Comparison of ENCODE assay signal across 17 cellular contexts in genomic region chr4:147136308-147136707, GRCh38.
DNase-seq lines count a peak whose midpoint lies in the region; ATAC-seq and TF ChIP-seq lines count a peak whose summit lies in the region.
"Had no signal": no experiment of that assay in that cellular context is flagged by ENCODE, and none has a peak within 500 bp of the region (broad histone marks: within the 10 kb centered on the region; RNA-seq: fewer than 3 reads in every experiment).

No MANE protein-coding gene starts in this region.

- no peak for DNase-seq in SK-N-MC (ENCODE audit: low read depth, low spot score)
- peak; percentile 69 for DNase-seq in fibroblast of mammary gland (ENCODE audit: low read depth)
- no peak for DNase-seq in left lung
- DNase-seq in HAP-1 (ENCODE audit: low spot score in 2 of 2), result no peak
- DNase-seq in HEK293T (ENCODE audit: extremely low spot score), result no peak
- DNase-seq: activated CD8-positive, alpha-beta memory T cell treated with anti-CD3 and anti-CD28 coated beads, Interleukin-2, amount 10 ng/mL, durations not matched to agents 7 days and 5 days; activated effector memory CD4-positive, alpha-beta T cell treated with anti-CD3 and anti-CD28 coated beads, Interleukin-2, amount 50 U/mL, for 16 hours; BE2C; effector CD4-positive, alpha-beta T cell; NCI-H1436 treated with DMSO at 0.1 percent for 48 hours; NCI-H345; occipital lobe; SHP77; stimulated activated CD4-positive, alpha-beta T cell treated with anti-CD3 and anti-CD28 coated beads, Interleukin-15, amount 100 ng/mL, for 24 hours had no signal

- H3K36me3 ChIP-seq in SK-N-MC (ENCODE audit: insufficient read depth, low read length) (no peaks in the 10 kb centered on the region), left lung (no peaks in the 10 kb centered on the region), subcutaneous abdominal adipose tissue (ENCODE audit: control insufficient read depth in 5 of 5, insufficient read depth in 5 of 5, low read length in 5 of 5) (no peaks in the 10 kb centered on the region), HAP-1 (replicated peaks) (no peaks in the 10 kb centered on the region)
- H3K36me3 ChIP-seq: BE2C had no signal

- ATAC-seq in left lung (peak; percentile 85), GM19328 (IDR thresholded peaks at IDR 0.05; ENCODE audit: unreplicated experiment) (no peak)
- ATAC-seq: activated CD4-positive, CD25-positive, alpha-beta regulatory T cell treated with anti-CD3 and anti-CD28 coated beads, Interleukin-2, amount 50 U/mL, for 24 hours; activated CD8-positive, alpha-beta memory T cell treated with anti-CD3 and anti-CD28 coated beads, Interleukin-2, amount 10 ng/mL, durations not matched to agents 7 days and 5 days had no signal

- H3K9ac ChIP-seq in SK-N-MC (ENCODE audit: insufficient read length), result no peak overlapping the region
- H3K9ac ChIP-seq in subcutaneous abdominal adipose tissue (ENCODE audit: low read length in 5 of 5), result no peak overlapping the region

- CTCF ChIA-PET in HEK293T (lab: Yijun Ruan, JAX), result no interaction called here

- in situ Hi-C loops in HAP-1 (cut with MboI; ENCODE audit: low sequenced_read_pairs), result no loop called here

- no peaks in the 10 kb centered on the region for H3K27me3 ChIP-seq in left lung
- H3K27me3 ChIP-seq in subcutaneous abdominal adipose tissue (ENCODE audit: control insufficient read depth in 5 of 5, insufficient read depth in 4 of 5, low read length in 5 of 5), result no peaks in the 10 kb centered on the region
- H3K27me3 ChIP-seq in HAP-1 (ENCODE audit: low read depth), result peaks cover 5% of the 10 kb centered on the region; the same call in 1 of the 2 replicates
- H3K27me3 ChIP-seq: BE2C had no signal

- no peak overlapping the region for H3K4me3 ChIP-seq in SK-N-MC
- H3K4me3 ChIP-seq in fibroblast of mammary gland (ENCODE audit: control insufficient read depth, low read depth, low read length), result no peak overlapping the region
- no peak overlapping the region for H3K4me3 ChIP-seq in left lung
- peak overlapping the region in 1 of 5 donors; percentile 23 for H3K4me3 ChIP-seq in subcutaneous abdominal adipose tissue (ENCODE audit: low read depth in 1 of 5, low read length in 5 of 5)
- H3K4me3 ChIP-seq in HAP-1, result no peak overlapping the region

- no peaks in the 10 kb centered on the region for H3K4me1 ChIP-seq in left lung
- peaks cover 0 to 28% (median 18%) of the 10 kb centered on the region in 5 donors for H3K4me1 ChIP-seq in subcutaneous abdominal adipose tissue (ENCODE audit: control insufficient read depth in 5 of 5, insufficient read depth in 5 of 5, low read length in 5 of 5)
- no peaks in the 10 kb centered on the region for H3K4me1 ChIP-seq in HAP-1
- H3K4me1 ChIP-seq: BE2C had no signal

- intact Hi-C loops in left lung (cut with DNase I), result no loop called here

- TF ChIP-seq CTCF in fibroblast of mammary gland (conservative IDR thresholded peaks at IDR 0.05; ENCODE audit: control insufficient read depth, insufficient read depth, low read depth, low read length) (no peak), left lung (IDR thresholded peaks at IDR 0.05) (no peak)

- POLR2A ChIA-PET in HEK293T (lab: Yijun Ruan, JAX), result no interaction called here

- H3K27ac ChIP-seq in SK-N-MC (0 out of 2 replicates have a peak overlapping the region, but pooled peaks have one; percentile 3), left lung (peak overlapping the region; percentile 51 to 64), subcutaneous abdominal adipose tissue (ENCODE audit: low read depth, low read length) (peak overlapping the region; percentile 56)

- no peaks in the 10 kb centered on the region for H3K9me3 ChIP-seq in SK-N-MC (ENCODE audit: low read depth, low read length)
- H3K9me3 ChIP-seq in left lung, result no peaks in the 10 kb centered on the region
- H3K9me3 ChIP-seq in subcutaneous abdominal adipose tissue (ENCODE audit: control insufficient read depth in 5 of 5, low read length in 5 of 5), result no peaks in the 10 kb centered on the region
- no peaks in the 10 kb centered on the region for H3K9me3 ChIP-seq in HAP-1
- H3K9me3 ChIP-seq: BE2C had no signal

TF ChIP-seq in HEK293T, 16 proteins besides CTCF, POLR2A, EP300 and RAD21:
- TF ChIP-seq TARDBP (IDR thresholded peaks at IDR 0.05), result no peak
- no peak for TF ChIP-seq L3MBTL2 (conservative IDR thresholded peaks at IDR 0.05)
- no peak for TF ChIP-seq PKNOX1 (IDR thresholded peaks at IDR 0.05)
- TF ChIP-seq NFRKB (IDR thresholded peaks at IDR 0.05), result no peak
- no peak for TF ChIP-seq SP1 (IDR thresholded peaks at IDR 0.05)
- no peak for TF ChIP-seq FOXK2 (IDR thresholded peaks at IDR 0.05)
- TF ChIP-seq BHLHE40 (IDR thresholded peaks at IDR 0.05; ENCODE audit: borderline replicate concordance), result no peak
- no peak for TF ChIP-seq ZNF384 (IDR thresholded peaks at IDR 0.05)
- no peak for TF ChIP-seq FOXM1 (IDR thresholded peaks at IDR 0.05; ENCODE audit: borderline replicate concordance)
- TF ChIP-seq SUZ12 (IDR thresholded peaks at IDR 0.05), result no peak
- no peak for TF ChIP-seq ELF4 (IDR thresholded peaks at IDR 0.05)
- no peak for TF ChIP-seq CTBP1 (IDR thresholded peaks at IDR 0.05; ENCODE audit: borderline replicate concordance)
- TF ChIP-seq HDGF (IDR thresholded peaks at IDR 0.05; ENCODE audit: borderline replicate concordance), result no peak
- no peak for TF ChIP-seq FOXA1 (IDR thresholded peaks at IDR 0.05)
TF ChIP-seq in HEK293T: peak in this region for 0.

Comparison
In these comparisons a context has a peak if more than half of its experiments do, and no peak if none do; other contexts are left out.
1. H3K27ac ChIP-seq: peak in every context shown above with its lines; median percentile 58 in left lung; 56 in subcutaneous abdominal adipose tissue; 3 in SK-N-MC.